Comparison of ENCODE assay signal across 24 cellular contexts in the genomic region with DNA sequence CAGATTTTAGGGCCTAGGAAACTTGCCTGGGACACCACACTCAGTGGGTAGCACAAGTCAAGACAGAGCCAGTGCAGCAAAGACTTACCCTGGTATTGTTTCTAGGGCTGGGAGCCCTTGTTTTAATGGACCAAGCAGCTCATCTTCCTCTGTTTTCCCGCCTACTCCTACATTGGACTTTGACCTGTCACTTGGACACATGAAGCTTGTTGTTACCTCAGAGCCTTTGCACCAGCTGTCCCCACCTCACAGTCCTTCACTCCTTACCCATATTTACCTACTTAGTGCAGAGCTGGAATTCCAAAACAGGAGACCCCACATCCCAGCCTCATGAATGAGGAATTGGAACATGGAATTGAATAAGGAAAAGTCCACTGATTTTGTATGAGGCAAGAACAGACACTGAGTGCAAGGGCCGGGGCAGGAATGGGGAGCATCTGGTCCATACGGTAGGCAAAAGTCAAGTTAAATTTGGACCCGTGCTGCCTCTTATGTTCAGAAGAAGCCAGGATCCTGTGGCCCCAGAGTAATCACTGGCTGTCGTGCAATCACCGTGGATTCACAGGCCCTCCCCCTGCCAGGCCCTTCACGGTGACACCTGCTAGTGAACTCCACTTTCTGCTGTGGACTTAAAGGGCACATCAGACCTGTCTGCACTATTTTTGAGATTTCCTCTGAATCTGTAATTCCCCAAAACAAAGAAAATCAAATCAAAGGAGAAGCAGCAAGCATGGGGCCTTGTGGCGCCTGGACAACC.
"Had no signal": no experiment of that assay in that cellular context is flagged by ENCODE, and none has a peak within 500 bp of the region (broad histone marks: within the 10 kb centered on the region; RNA-seq: fewer than 3 reads in every experiment).

No MANE protein-coding gene starts in this region.

- H3K27ac Mint-ChIP-seq: activated B cell treated with CpG ODN at 0.5 μM for 24 hours; activated CD8-positive, alpha-beta T cell treated with anti-CD3 and anti-CD28 coated beads for 36 hours; activated T-helper 17 cell treated with anti-CD3 and anti-CD28 coated beads, Interleukin-2, amount 50 U/mL, for 72 hours; natural killer cell; stimulated activated naive B cell treated with anti-CD40 and anti-IgM and Interleukin-4, amounts not matched to agents 10 μg/mL and 1 μg/mL and 100 μg/mL, for 72 hours; T-cell; T-helper 2 cell treated with Interferon-gamma antibody and Interleukin-4, amounts not matched to agents 5 μg/mL and 100 μg/mL, for 36 hours had no signal

- H3K9me3 Mint-ChIP-seq: activated CD8-positive, alpha-beta T cell treated with anti-CD3 and anti-CD28 coated beads for 36 hours; activated T-cell treated with anti-CD3 and anti-CD28 coated beads, Interleukin-2, amount 50 U/mL, for 4 hours; activated T-helper 17 cell treated with anti-CD3 and anti-CD28 coated beads, Interleukin-2, amount 50 U/mL, for 72 hours; T-cell; T-helper 2 cell treated with Interferon-gamma antibody and Interleukin-4, amounts not matched to agents 5 μg/mL and 100 μg/mL, for 36 hours had no signal

- H3K36me3 ChIP-seq: lower lobe of right lung, ovary, prostate gland, suprapubic skin, tibial artery, upper lobe of right lung had no signal

- H3K4me1 Mint-ChIP-seq: activated B cell treated with CpG ODN at 0.5 μM for 24 hours; activated T-helper 17 cell treated with anti-CD3 and anti-CD28 coated beads, Interleukin-2, amount 50 U/mL, for 72 hours; T-cell had no signal

- H3K27ac ChIP-seq: lower lobe of right lung, ovary, prostate gland, suprapubic skin, tibial artery, upper lobe of right lung had no signal

- H3K4me1 ChIP-seq: lower lobe of right lung, prostate gland, suprapubic skin, upper lobe of right lung had no signal

- H3K36me3 Mint-ChIP-seq: natural killer cell; stimulated activated naive B cell treated with anti-CD40 and anti-IgM and Interleukin-4, amounts not matched to agents 10 μg/mL and 1 μg/mL and 100 μg/mL, for 72 hours; T-cell had no signal

- H3K27me3 ChIP-seq: ovary, suprapubic skin, tibial artery, upper lobe of right lung had no signal

- H3K4me3 ChIP-seq: lower lobe of right lung, ovary, prostate gland, suprapubic skin, tibial artery, upper lobe of right lung had no signal

- H3K4me3 Mint-ChIP-seq: activated B cell treated with CpG ODN at 0.5 μM for 24 hours; activated CD8-positive, alpha-beta T cell treated with anti-CD3 and anti-CD28 coated beads for 36 hours; activated T-cell treated with anti-CD3 and anti-CD28 coated beads, Interleukin-2, amount 50 U/mL, for 4 hours; activated T-helper 17 cell treated with anti-CD3 and anti-CD28 coated beads, Interleukin-2, amount 50 U/mL, for 72 hours; natural killer cell; stimulated activated naive B cell treated with anti-CD40 and anti-IgM and Interleukin-4, amounts not matched to agents 10 μg/mL and 1 μg/mL and 100 μg/mL, for 72 hours; T-cell; T-helper 2 cell treated with Interferon-gamma antibody and Interleukin-4, amounts not matched to agents 5 μg/mL and 100 μg/mL, for 36 hours had no signal

- DNase-seq: activated B cell treated with CpG ODN at 0.5 μM for 24 hours; activated CD4-positive, alpha-beta T cell treated with anti-CD3 and anti-CD28 coated beads, Interleukin-2, amount 50 U/mL, for 1 hour; activated CD8-positive, alpha-beta T cell treated with anti-CD3 and anti-CD28 coated beads for 36 hours; activated gamma-delta T cell treated with Interleukin-2 at 50 U/mL for 16 hours; activated naive CD4-positive, alpha-beta T cell treated with anti-CD3 and anti-CD28 coated beads, Interleukin-2, amount 50 U/mL, for 16 hours; activated T-cell treated with anti-CD3 and anti-CD28 coated beads, Interleukin-2, amount 50 U/mL, for 4 hours; amniotic stem cell; caudate nucleus; kidney glomerular epithelial cell; lower lobe of right lung; mesenchymal stem cell; natural killer cell; ovary; retina; stimulated activated CD4-positive, alpha-beta T cell treated with anti-CD3 and anti-CD28 coated beads, Interleukin-15, amount 100 ng/mL, for 24 hours; stimulated activated CD4-positive, alpha-beta T cell treated with anti-CD3 and anti-CD28 coated beads, Interleukin-2, amount 100 ng/mL, for 24 hours; stimulated activated naive B cell treated with anti-CD40 and anti-IgM and Interleukin-4, amounts not matched to agents 10 μg/mL and 1 μg/mL and 100 μg/mL, for 72 hours; T-cell; tibial artery; upper lobe of right lung had no signal

- ATAC-seq: activated CD8-positive, alpha-beta T cell treated with anti-CD3 and anti-CD28 coated beads for 36 hours; activated T-cell treated with anti-CD3 and anti-CD28 coated beads, Interleukin-2, amount 50 U/mL, for 4 hours; activated T-helper 17 cell treated with anti-CD3 and anti-CD28 coated beads, Interleukin-2, amount 50 U/mL, for 72 hours; lower lobe of right lung; natural killer cell; stimulated activated naive B cell treated with anti-CD40 and anti-IgM and Interleukin-4, amounts not matched to agents 10 μg/mL and 1 μg/mL and 100 μg/mL, for 72 hours; T-cell; upper lobe of right lung had no signal

- H3K9me3 ChIP-seq: lower lobe of right lung, ovary, prostate gland, suprapubic skin, tibial artery, upper lobe of right lung had no signal
